Comparison of ENCODE assay signal across 8 cellular contexts in the genomic region with DNA sequence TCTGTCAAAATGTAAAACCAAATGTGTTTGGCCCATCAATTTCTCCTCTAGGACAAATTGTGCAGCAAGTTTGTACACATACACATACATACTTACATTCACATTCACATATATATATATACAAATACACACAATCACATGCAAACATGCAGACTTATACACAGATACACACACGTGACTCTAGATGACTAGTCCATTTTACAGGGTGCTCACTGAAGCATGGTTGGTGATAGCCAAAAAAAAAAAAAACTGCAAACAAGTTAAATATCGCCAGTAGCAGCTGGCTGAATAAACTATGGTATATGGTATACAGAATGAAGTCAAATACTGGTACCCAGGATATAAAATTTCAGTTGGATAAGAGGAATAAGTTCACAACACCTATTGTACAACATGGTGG.
"Had no signal": no experiment of that assay in that cellular context is flagged by ENCODE, and none has a peak within 500 bp of the region (broad histone marks: within the 10 kb centered on the region; RNA-seq: fewer than 3 reads in every experiment).

No MANE protein-coding gene starts in this region.

- FAIRE-seq: G401.6, GM12878, GM12891, GM12892, GM18507, GM19239 had no signal

- DNase-seq: GDM1, GF-D8 had no signal

- ATAC-seq: GM12878 had no signal

- H3K4me3 ChIP-seq: GM12878 had no signal
